In genomic region chr19:3346677-3347353, GRCh38 we compare ENCODE assay signal across 10 cellular contexts. TPM values are rescaled to one million over a fixed set of nuclear protein-coding genes. Genes with fewer than 3 reads are reported as not detected.
DNase-seq lines count a peak whose midpoint lies in the region; ATAC-seq and TF ChIP-seq lines count a peak whose summit lies in the region.
"Had no signal": no experiment of that assay in that cellular context is flagged by ENCODE, and none has a peak within 500 bp of the region (broad histone marks: within the 10 kb centered on the region; RNA-seq: fewer than 3 reads in every experiment).

No MANE protein-coding gene starts in this region.

- DNase-seq in NCI-H1105 treated with DMSO at 0.1 percent for 48 hours (lab: John Stamatoyannopoulos, UW) (peak; percentile 77), colonic mucosa (peak; percentile 55), thoracic aorta (ENCODE audit: low spot score) (no peak), NCI-H2227 (lab: John Stamatoyannopoulos, UW; ENCODE audit: unreplicated experiment) (no peak)
- no peak for DNase-seq in T-helper 2 cell treated with Interferon-gamma antibody and Interleukin-4, amounts not matched to agents 5 μg/mL and 100 μg/mL, for 36 hours (ENCODE audit: low spot score)
- DNase-seq: activated CD8-positive, alpha-beta memory T cell treated with anti-CD3 and anti-CD28 coated beads, Interleukin-2, amount 10 ng/mL, durations not matched to agents 7 days and 5 days had no signal

- H3K4me3 ChIP-seq in colonic mucosa (no peak overlapping the region), liver (ENCODE audit: low read depth in 1 of 3, low read length in 3 of 3) (no peak overlapping the region), thoracic aorta (peak overlapping the region; percentile 65)
- H3K4me3 ChIP-seq: GM12878 had no signal

- no peaks in the 10 kb centered on the region for H3K4me1 Mint-ChIP-seq in T-helper 2 cell treated with Interferon-gamma antibody and Interleukin-4, amounts not matched to agents 5 μg/mL and 100 μg/mL, for 36 hours (ENCODE audit: low read depth)
- H3K4me1 Mint-ChIP-seq: activated CD8-positive, alpha-beta memory T cell treated with anti-CD3 and anti-CD28 coated beads, Interleukin-2, amount 10 ng/mL, durations not matched to agents 7 days and 5 days had no signal

- H3K27ac ChIP-seq in colonic mucosa (peak overlapping the region; percentile 59), liver (ENCODE audit: low read depth in 1 of 2, low read length in 2 of 2) (peak overlapping the region; percentile 78 to 80), thoracic aorta (peak overlapping the region; percentile 57 to 72)

- H3K9ac ChIP-seq in colonic mucosa (ENCODE audit: low read depth in 2 of 2, low read length in 2 of 2) (peak overlapping the region in 1 of 2 donors; percentile 38), liver (ENCODE audit: low read depth in 1 of 2, low read length in 2 of 2) (peak overlapping the region; percentile 49 to 86)

- H3K36me3 ChIP-seq in colonic mucosa (no peaks in the 10 kb centered on the region), liver (ENCODE audit: control insufficient read depth in 4 of 4, insufficient read depth in 3 of 4, low read depth in 1 of 4, low read length in 3 of 4) (no peaks in the 10 kb centered on the region), thoracic aorta (no peaks in the 10 kb centered on the region)

- TF ChIP-seq CTCF in colonic mucosa (IDR thresholded peaks at IDR 0.05) (no peak), liver (IDR thresholded peaks at IDR 0.05; ENCODE audit: low read depth, low read length, missing input control) (no peak), thoracic aorta (IDR thresholded peaks at IDR 0.05) (no peak)

- ATAC-seq in thoracic aorta (ENCODE audit: insufficient number of reproducible peaks, low FRiP score, low read depth): no peak
- ATAC-seq in GM19023 (IDR thresholded peaks at IDR 0.05; ENCODE audit: unreplicated experiment): no peak
- ATAC-seq in GM21576 (IDR thresholded peaks at IDR 0.05; ENCODE audit: unreplicated experiment): no peak
- ATAC-seq: activated CD8-positive, alpha-beta memory T cell treated with anti-CD3 and anti-CD28 coated beads, Interleukin-2, amount 10 ng/mL, durations not matched to agents 7 days and 5 days; GM12878 had no signal

- H3K9me3 ChIP-seq in colonic mucosa (no peaks in the 10 kb centered on the region), liver (ENCODE audit: control insufficient read depth in 4 of 4, low read length in 3 of 4) (no peaks in the 10 kb centered on the region), thoracic aorta (no peaks in the 10 kb centered on the region)

- H3K4me1 ChIP-seq in colonic mucosa (peaks cover 3% of the 10 kb centered on the region), liver (ENCODE audit: control insufficient read depth in 4 of 4, insufficient read depth in 4 of 4, low read length in 3 of 4) (peaks cover 14 to 49% (median 25%) of the 10 kb centered on the region in 4 donors), thoracic aorta (ENCODE audit: control insufficient read depth in 1 of 2, low read depth in 2 of 2) (peaks cover 20 to 48% of the 10 kb centered on the region in 2 donors)

- H3K9me3 Mint-ChIP-seq in T-helper 2 cell treated with Interferon-gamma antibody and Interleukin-4, amounts not matched to agents 5 μg/mL and 100 μg/mL, for 36 hours: no peaks in the 10 kb centered on the region

- peak; percentile 51 to 68 for TF ChIP-seq RAD21 in liver (IDR thresholded peaks at IDR 0.05)

- intact Hi-C loops in colonic mucosa (cut with DNase I): no loop called here

- H3K36me3 Mint-ChIP-seq in T-helper 2 cell treated with Interferon-gamma antibody and Interleukin-4, amounts not matched to agents 5 μg/mL and 100 μg/mL, for 36 hours (ENCODE audit: low read depth): no peaks in the 10 kb centered on the region
- H3K36me3 Mint-ChIP-seq: activated CD8-positive, alpha-beta memory T cell treated with anti-CD3 and anti-CD28 coated beads, Interleukin-2, amount 10 ng/mL, durations not matched to agents 7 days and 5 days had no signal

- H3K27me3 ChIP-seq in colonic mucosa: no peaks in the 10 kb centered on the region
- no peaks in the 10 kb centered on the region for H3K27me3 ChIP-seq in liver (ENCODE audit: control insufficient read depth in 4 of 4, insufficient read depth in 4 of 4, low read length in 3 of 4)
- H3K27me3 ChIP-seq in thoracic aorta (replicated peaks; ENCODE audit: insufficient read depth): no peaks in the 10 kb centered on the region

- H3K27me3 Mint-ChIP-seq in T-helper 2 cell treated with Interferon-gamma antibody and Interleukin-4, amounts not matched to agents 5 μg/mL and 100 μg/mL, for 36 hours (ENCODE audit: low read depth): no peaks in the 10 kb centered on the region
- H3K27me3 Mint-ChIP-seq: activated CD8-positive, alpha-beta memory T cell treated with anti-CD3 and anti-CD28 coated beads, Interleukin-2, amount 10 ng/mL, durations not matched to agents 7 days and 5 days had no signal

- H3K4me3 Mint-ChIP-seq in T-helper 2 cell treated with Interferon-gamma antibody and Interleukin-4, amounts not matched to agents 5 μg/mL and 100 μg/mL, for 36 hours: no peak overlapping the region
- H3K4me3 Mint-ChIP-seq: activated CD8-positive, alpha-beta memory T cell treated with anti-CD3 and anti-CD28 coated beads, Interleukin-2, amount 10 ng/mL, durations not matched to agents 7 days and 5 days had no signal

- WGBS in liver: 18% methylated on average over 23 of the region's 23 CpGs

- no peak overlapping the region for H3K27ac Mint-ChIP-seq in T-helper 2 cell treated with Interferon-gamma antibody and Interleukin-4, amounts not matched to agents 5 μg/mL and 100 μg/mL, for 36 hours
- H3K27ac Mint-ChIP-seq: activated CD8-positive, alpha-beta memory T cell treated with anti-CD3 and anti-CD28 coated beads, Interleukin-2, amount 10 ng/mL, durations not matched to agents 7 days and 5 days had no signal

TF ChIP-seq in liver, 16 proteins besides CTCF, POLR2A, EP300 and RAD21 (continues in another document):
- TF ChIP-seq JUND (IDR thresholded peaks at IDR 0.05) (peak in 1 of 2 donors; percentile 43), FOXA2 (IDR thresholded peaks at IDR 0.05) (no peak), SP1 (IDR thresholded peaks at IDR 0.05) (peak; percentile 71), NR2F2 (IDR thresholded peaks at IDR 0.05) (peak; percentile 63), TAF1 (conservative IDR thresholded peaks at IDR 0.05) (no peak), HNF4A (conservative IDR thresholded peaks at IDR 0.05) (peak; percentile 39 to 70), GABPA (IDR thresholded peaks at IDR 0.05 in 1 of 2, conservative IDR thresholded peaks at IDR 0.05 in 1 of 2) (peak in 1 of 2 donors; percentile 41), FOXA1 (IDR thresholded peaks at IDR 0.05) (no peak), RXRA (IDR thresholded peaks at IDR 0.05) (peak; percentile 72 to 92), EGR1 (IDR thresholded peaks at IDR 0.05; ENCODE audit: low read depth in 2 of 2) (peak in 1 of 2 donors; percentile 70), MAX (IDR thresholded peaks at IDR 0.05) (peak; percentile 91), YY1 (IDR thresholded peaks at IDR 0.05) (peak; percentile 73), HNF4G (IDR thresholded peaks at IDR 0.05) (no peak)
- TF ChIP-seq, protein P1, sequence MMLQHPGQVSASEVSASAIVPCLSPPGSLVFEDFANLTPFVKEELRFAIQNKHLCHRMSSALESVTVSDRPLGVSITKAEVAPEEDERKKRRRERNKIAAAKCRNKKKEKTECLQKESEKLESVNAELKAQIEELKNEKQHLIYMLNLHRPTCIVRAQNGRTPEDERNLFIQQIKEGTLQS (IDR thresholded peaks at IDR 0.05): no peak
- TF ChIP-seq, protein P2, sequence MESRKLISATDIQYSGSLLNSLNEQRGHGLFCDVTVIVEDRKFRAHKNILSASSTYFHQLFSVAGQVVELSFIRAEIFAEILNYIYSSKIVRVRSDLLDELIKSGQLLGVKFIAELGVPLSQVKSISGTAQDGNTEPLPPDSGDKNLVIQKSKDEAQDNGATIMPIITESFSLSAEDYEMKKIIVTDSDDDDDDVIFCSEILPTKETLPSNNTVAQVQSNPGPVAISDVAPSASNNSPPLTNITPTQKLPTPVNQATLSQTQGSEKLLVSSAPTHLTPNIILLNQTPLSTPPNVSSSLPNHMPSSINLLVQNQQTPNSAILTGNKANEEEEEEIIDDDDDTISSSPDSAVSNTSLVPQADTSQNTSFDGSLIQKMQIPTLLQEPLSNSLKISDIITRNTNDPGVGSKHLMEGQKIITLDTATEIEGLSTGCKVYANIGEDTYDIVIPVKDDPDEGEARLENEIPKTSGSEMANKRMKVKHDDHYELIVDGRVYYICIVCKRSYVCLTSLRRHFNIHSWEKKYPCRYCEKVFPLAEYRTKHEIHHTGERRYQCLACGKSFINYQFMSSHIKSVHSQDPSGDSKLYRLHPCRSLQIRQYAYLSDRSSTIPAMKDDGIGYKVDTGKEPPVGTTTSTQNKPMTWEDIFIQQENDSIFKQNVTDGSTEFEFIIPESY (IDR thresholded peaks at IDR 0.05): peak; percentile 75

RNA-seq across cellular contexts. Expression of gene NFIC, which starts 19.6 kb away (rescaled TPM):
- total RNA-seq in colonic mucosa: 10 to 100 TPM; 42.0 to 71.3 TPM
- total RNA-seq in liver: 100 to 1,000 TPM in 1 of 2 donors, 10 to 100 TPM in 1; 12.8 to 100 TPM
- polyA plus RNA-seq in liver: 10 to 100 TPM; 71.8 to 78.5 TPM
- 100 to 1,000 TPM; 178 to 203 TPM for total RNA-seq in thoracic aorta

Comparison
In these comparisons a context has a peak if more than half of its experiments do, and no peak if none do; other contexts are left out.
1. DNase-seq: peak in NCI-H1105 treated with DMSO at 0.1 percent for 48 hours (single experiment) and colonic mucosa (single experiment); none in thoracic aorta (single experiment), T-helper 2 cell treated with Interferon-gamma antibody and Interleukin-4, amounts not matched to agents 5 μg/mL and 100 μg/mL, for 36 hours (single experiment) and NCI-H2227 (single experiment).
2. Peak in every context shown above with its lines, with median percentiles within 50 percentile points of each other: H3K27ac ChIP-seq.